ENCODE assay signal across 12 cellular contexts in the genomic region with DNA sequence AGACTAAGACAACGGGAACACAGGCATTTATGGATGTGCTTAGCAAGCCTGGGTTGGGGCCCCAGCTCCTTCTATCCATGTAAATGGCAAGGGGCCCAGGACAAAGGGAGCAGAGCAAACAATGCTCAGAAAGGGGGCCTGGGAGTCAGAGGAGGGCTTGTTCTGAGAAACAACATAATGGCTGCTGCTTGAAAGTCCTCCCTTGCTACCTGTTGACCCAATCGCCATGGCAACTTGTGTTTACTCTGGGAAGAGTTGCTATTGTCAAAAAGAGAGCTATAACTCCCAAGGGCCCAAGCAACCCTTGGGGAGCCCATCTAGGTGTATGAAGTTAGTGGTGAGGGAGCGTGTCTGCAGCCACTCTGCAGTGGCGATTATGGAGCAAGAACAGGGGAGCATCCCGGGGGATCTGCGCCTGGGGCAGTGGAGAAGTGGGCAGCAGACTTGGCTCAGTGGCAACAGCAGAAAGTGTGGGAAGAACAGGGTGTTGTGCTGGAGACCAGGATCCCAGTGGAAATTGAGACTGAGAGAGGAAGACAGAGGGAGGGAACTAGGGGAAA.
"Had no signal": no experiment of that assay in that cellular context is flagged by ENCODE, and none has a peak within 500 bp of the region (broad histone marks: within the 10 kb centered on the region; RNA-seq: fewer than 3 reads in every experiment).

No MANE protein-coding gene starts in this region.

- H3K9me3 ChIP-seq: pancreas had no signal

- H3K27ac ChIP-seq: brain microvascular endothelial cell, left lung, pancreas, upper lobe of left lung had no signal

- H3K4me1 ChIP-seq: left lung, pancreas, upper lobe of left lung had no signal

- DNase-seq: activated CD4-positive, alpha-beta T cell treated with anti-CD3 and anti-CD28 coated beads, Interleukin-2, amount 50 U/mL, for 1 hour; activated gamma-delta T cell; activated naive CD8-positive, alpha-beta T cell treated with anti-CD3 and anti-CD28 coated beads for 36 hours; activated T-cell treated with anti-CD3 and anti-CD28 coated beads, Interleukin-2, amount 50 U/mL, for 24 hours; brain microvascular endothelial cell; cerebellar nuclear complex; left lung; pancreas; stimulated activated CD4-positive, alpha-beta T cell treated with anti-CD3 and anti-CD28 coated beads, Interleukin-2, amount 100 ng/mL, for 48 hours; stimulated activated naive CD4-positive, alpha-beta T cell treated with Interleukin-2 at 50 U/mL for 16 hours; T-helper 2 cell; upper lobe of left lung had no signal

- H3K36me3 ChIP-seq: brain microvascular endothelial cell, left lung, pancreas, upper lobe of left lung had no signal

- H3K27me3 ChIP-seq: brain microvascular endothelial cell, pancreas, upper lobe of left lung had no signal

- H3K4me3 ChIP-seq: left lung, pancreas, upper lobe of left lung had no signal
